8 cellular contexts compared by ENCODE assay signal in genomic region chr6:31888281-31889258, GRCh38. TPM values are rescaled to one million over a fixed set of nuclear protein-coding genes. Genes with fewer than 3 reads are reported as not detected.
DNase-seq lines count a peak whose midpoint lies in the region; ATAC-seq, FAIRE-seq and TF ChIP-seq lines count a peak whose summit lies in the region.

No MANE protein-coding gene starts in this region.

- DNase-seq in DMS53 (lab: John Stamatoyannopoulos, UW) (peak; percentile 50), DMS53 treated with DMSO at 0.1 percent for 48 hours (lab: John Stamatoyannopoulos, UW; ENCODE audit: unreplicated experiment) (no peak), H1 (ENCODE audit: low read depth in 1 of 2, low spot score in 2 of 2) (peak in 1 of 2 experiments; percentile 89), osteoblast (ENCODE audit: insufficient read length, low spot score, missing footprints) (peak; percentile 92), MV-4-11 (lab: John Stamatoyannopoulos, UW) (no peak), T1000 (lab: John Stamatoyannopoulos, UW) (no peak)
- peak; percentile 44 to 54 for DNase-seq in activated CD4-positive, alpha-beta T cell treated with anti-CD3 and anti-CD28 coated beads for 24 hours (ENCODE audit: low read depth in 2 of 2)

- no peak overlapping the region for H3K9ac ChIP-seq in H1 (replicated peaks in 1 of 4; ENCODE audit: extremely low read depth in 1 of 4, low read depth in 3 of 4, low read length in 3 of 4)

- H4K20me1 ChIP-seq in H1 (replicated peaks in 1 of 2; ENCODE audit: control insufficient read depth in 1 of 2, insufficient read depth in 2 of 2, low read length in 2 of 2): peaks cover 5 to 20% of the 10 kb centered on the region in 2 experiments
- no peaks in the 10 kb centered on the region for H4K20me1 ChIP-seq in osteoblast (ENCODE audit: insufficient read depth, low read length)

- H3K36me3 ChIP-seq in H1 (ENCODE audit: control insufficient read depth in 2 of 4, insufficient read depth in 4 of 4, low read length in 3 of 4) (peaks cover 35 to 81% (median 71%) of the 10 kb centered on the region in 4 experiments), osteoblast (ENCODE audit: insufficient read depth, low read length) (peaks cover 70% of the 10 kb centered on the region)

- no peak overlapping the region for H2BK120ac ChIP-seq in H1 (replicated peaks; ENCODE audit: low read depth, low read length)

- H2BK15ac ChIP-seq in H1 (ENCODE audit: low read length): no peak overlapping the region

- POLR2A ChIA-PET in H1 (lab: Charles Lee; ENCODE audit: partially characterized antibody): interaction anchor here (0.6 to 4.2 kb wide), 12 partner anchors 9 to 249 kb away, joined by 3 to 21 read pairs (median 4); partner anchors contain the start of genes EHMT2 and NEU1

- no peak overlapping the region for H4K91ac ChIP-seq in H1 (replicated peaks; ENCODE audit: insufficient read length, low read length)

- H3K27ac ChIP-seq in H1 (ENCODE audit: low read depth, low read length): no peak overlapping the region; the same call in 1 of the 2 replicates
- H3K27ac ChIP-seq in osteoblast (ENCODE audit: low read depth, low read length): no peak overlapping the region

- H2AK5ac ChIP-seq in H1 (ENCODE audit: low read depth, low read length): no peak overlapping the region

- H3K4me1 ChIP-seq in H1 (replicated peaks in 1 of 4; ENCODE audit: control insufficient read depth in 3 of 4, insufficient read depth in 4 of 4, low read length in 3 of 4) (no peaks in the 10 kb centered on the region), osteoblast (ENCODE audit: insufficient read depth, low read length) (no peaks in the 10 kb centered on the region)

- TF ChIP-seq POLR2A in H1 (IDR thresholded peaks at IDR 0.05; ENCODE audit: control extremely low read depth in 1 of 2, low read depth in 2 of 2, low read length in 2 of 2): no peak

- no peaks in the 10 kb centered on the region; the same call in 1 of the 2 replicates for H3K79me1 ChIP-seq in H1 (ENCODE audit: low read depth, low read length)

- no peaks in the 10 kb centered on the region; a peak in 1 of 4 replicates for H3K79me2 ChIP-seq in H1 (ENCODE audit: control insufficient read depth in 1 of 2, insufficient read depth in 2 of 2, low read length in 2 of 2)
- H3K79me2 ChIP-seq in osteoblast (ENCODE audit: insufficient read depth, low read length): no peaks in the 10 kb centered on the region

- no peaks in the 10 kb centered on the region for H3K9me3 ChIP-seq in H1 (ENCODE audit: insufficient read depth in 2 of 2, low read depth in 1 of 2, low read length in 1 of 2)
- H3K9me3 ChIP-seq in osteoblast (ENCODE audit: low read depth, low read length): no peaks in the 10 kb centered on the region

- no peak for FAIRE-seq in H1 (lab: Jason Lieb, UNC)

- H3K18ac ChIP-seq in H1 (ENCODE audit: extremely low read depth, low read length): no peak overlapping the region

- no peaks in the 10 kb centered on the region for H3K27me3 ChIP-seq in H1 (replicated peaks in 1 of 4; ENCODE audit: control insufficient read depth in 3 of 4, extremely low read depth in 1 of 4, insufficient read depth in 3 of 4, low read length in 3 of 4)
- no peaks in the 10 kb centered on the region for H3K27me3 ChIP-seq in osteoblast (ENCODE audit: insufficient read depth, low read length)

- H3K23me2 ChIP-seq in H1 (ENCODE audit: low read depth, low read length): no peaks in the 10 kb centered on the region

- no peak overlapping the region for H2BK12ac ChIP-seq in H1 (ENCODE audit: low read depth, low read length)

- TF ChIP-seq RAD21 in H1 (IDR thresholded peaks at IDR 0.05 in 1 of 2, conservative IDR thresholded peaks at IDR 0.05 in 1 of 2; ENCODE audit: low read depth in 2 of 2, low read length in 2 of 2): peak; percentile 50 to 70

- H2AFZ ChIP-seq in H1 (ENCODE audit: low read length): no peak overlapping the region
- H2AFZ ChIP-seq in osteoblast (ENCODE audit: low read length): no peak overlapping the region

- H3K56ac ChIP-seq in H1 (replicated peaks; ENCODE audit: insufficient read length, low read depth, low read length): no peak overlapping the region

- H2BK20ac ChIP-seq in H1 (ENCODE audit: low read length): no peak overlapping the region

- TF ChIP-seq CTCF in H1 (IDR thresholded peaks at IDR 0.05; ENCODE audit: control extremely low read depth in 1 of 3, insufficient read depth in 1 of 3, low read depth in 1 of 3, low read length in 3 of 3) (peak in 2 of 3 experiments; percentile 72 to 75; a peak in 3 of 4 replicates), osteoblast (IDR thresholded peaks at IDR 0.05; ENCODE audit: extremely low read depth, low read depth, low read length) (peak; percentile 70)

- WGBS in H1 (ENCODE audit: extremely low coverage in 1 of 2, insufficient coverage in 1 of 2, insufficient read length in 1 of 2, insufficient replicate concordance in 2 of 2, low coverage in 1 of 2, low lambda C conversion rate in 2 of 2, missing lambda C conversion rate in 1 of 2), 2 experiments: 89% methylated on average over 40 of the region's 43 CpGs; no CpG with 5 or more reads in 1 of the 2 experiments

- H2BK5ac ChIP-seq in H1 (ENCODE audit: low read depth, low read length): no peak overlapping the region; the same call in 1 of the 2 replicates

- no peak overlapping the region for H3K14ac ChIP-seq in H1 (ENCODE audit: insufficient read length)

- H3K4me3 ChIP-seq in H1 (ENCODE audit: extremely low read depth in 1 of 4, insufficient read depth in 2 of 4, low read depth in 3 of 4, low read length in 4 of 4) (no peak overlapping the region), osteoblast (ENCODE audit: insufficient read depth, low read length) (no peak overlapping the region)

- no peak overlapping the region for H3K23ac ChIP-seq in H1 (ENCODE audit: insufficient read length)

- H4K8ac ChIP-seq in H1 (ENCODE audit: extremely low read depth, insufficient read depth, low read length): peak overlapping the region; percentile 79

- H3K4me2 ChIP-seq in H1 (ENCODE audit: insufficient read depth in 1 of 2, low read depth in 2 of 2, low read length in 2 of 2) (no peak overlapping the region), osteoblast (ENCODE audit: insufficient read depth, low read length) (no peak overlapping the region)

- H4K5ac ChIP-seq in H1 (ENCODE audit: insufficient read length, low read depth, low read length): no peak overlapping the region

- H3K4ac ChIP-seq in H1 (replicated peaks; ENCODE audit: insufficient read length, low read depth, low read length): no peak overlapping the region

- ATAC-seq in HG03095 (IDR thresholded peaks at IDR 0.05; ENCODE audit: unreplicated experiment): no peak

- CTCF ChIA-PET in H1 (lab: Charles Lee; ENCODE audit: partially characterized antibody): interaction anchor here (0.8 to 4.9 kb wide), 28 partner anchors 9 to 228 kb away, joined by 3 to 59 read pairs (median 4); partner anchors contain the start of genes C6orf47, EHMT2, GPANK1 and SLC44A4

- no peak for TF ChIP-seq EP300 in H1 (IDR thresholded peaks at IDR 0.05; ENCODE audit: borderline replicate concordance in 1 of 2, low read depth in 2 of 2, low read length in 2 of 2)

RNA-seq across cellular contexts. Expression of gene EHMT2, which starts 8.9 kb away (rescaled TPM):
- 177 and 183 TPM in 2 replicates for total RNA-seq in H1 (2021; fragmentation: NEBNext Ultra II Directional; extraction: Animal tissue kit (Norgen Biotek cat#: 25700))
- polyA plus RNA-seq in H1 (2011; rRNA removed): 125 and 187 TPM in 2 replicates
- polyA plus RNA-seq in H1 (2011; cell fraction: cytosol; rRNA removed): 135 TPM
- polyA plus RNA-seq in H1 (2011; cell fraction: nucleus; rRNA removed): 340 TPM
- 142 to 212 TPM (median 202 TPM) in 4 replicates for polyA plus RNA-seq in H1 (2012, experiment 1 of 2)
- 230 TPM for polyA plus RNA-seq in H1 (2012, experiment 2 of 2)
- polyA plus RNA-seq in H1 (2013, experiment 1 of 2): 102 TPM
- polyA plus RNA-seq in H1 (2013, experiment 2 of 2): 97.3 TPM
- polyA minus RNA-seq in H1 (2011; rRNA and poly(A)+ RNA removed): 161 and 275 TPM in 2 replicates
- 127 TPM for polyA minus RNA-seq in H1 (2011; cell fraction: cytosol; rRNA and poly(A)+ RNA removed)
- polyA minus RNA-seq in H1 (2011; cell fraction: nucleus; rRNA and poly(A)+ RNA removed): 86.5 TPM
- total RNA-seq in osteoblast: 40.1 and 40.9 TPM in 2 replicates

RNA-seq across cellular contexts. Expression of gene SLC44A4, which starts 9.8 kb away (rescaled TPM):
- 2.5 and 4.8 TPM in 2 replicates for total RNA-seq in H1 (2021; fragmentation: NEBNext Ultra II Directional; extraction: Animal tissue kit (Norgen Biotek cat#: 25700))
- 7.0 and 7.1 TPM in 2 replicates for polyA plus RNA-seq in H1 (2011; rRNA removed)
- 5.1 TPM for polyA plus RNA-seq in H1 (2011; cell fraction: cytosol; rRNA removed)
- 10.7 TPM for polyA plus RNA-seq in H1 (2011; cell fraction: nucleus; rRNA removed)
- polyA plus RNA-seq in H1 (2012, experiment 1 of 2): 2.2 to 4.4 TPM (median 3.8 TPM) in 4 replicates
- polyA plus RNA-seq in H1 (2012, experiment 2 of 2): 2.9 TPM
- 3.5 TPM for polyA plus RNA-seq in H1 (2013, experiment 1 of 2)
- polyA plus RNA-seq in H1 (2013, experiment 2 of 2): 2.6 TPM
- 5.3 and 5.8 TPM in 2 replicates for polyA minus RNA-seq in H1 (2011; rRNA and poly(A)+ RNA removed)
- polyA minus RNA-seq in H1 (2011; cell fraction: cytosol; rRNA and poly(A)+ RNA removed): 1.8 TPM
- polyA minus RNA-seq in H1 (2011; cell fraction: nucleus; rRNA and poly(A)+ RNA removed): 4.1 TPM
- not detected in 2 replicates for total RNA-seq in osteoblast

RNA-seq across cellular contexts. Expression of gene ZBTB12, which starts 13.3 kb away (rescaled TPM):
- total RNA-seq in H1 (2021; fragmentation: NEBNext Ultra II Directional; extraction: Animal tissue kit (Norgen Biotek cat#: 25700)): 40.8 and 42.1 TPM in 2 replicates
- 20.7 and 32.4 TPM in 2 replicates for polyA plus RNA-seq in H1 (2011; rRNA removed)
- polyA plus RNA-seq in H1 (2011; cell fraction: cytosol; rRNA removed): 20.8 TPM
- 20.9 TPM for polyA plus RNA-seq in H1 (2011; cell fraction: nucleus; rRNA removed)
- 25.2 to 45.3 TPM (median 37.7 TPM) in 4 replicates for polyA plus RNA-seq in H1 (2012, experiment 1 of 2)
- 13.2 TPM for polyA plus RNA-seq in H1 (2012, experiment 2 of 2)
- 14.2 TPM for polyA plus RNA-seq in H1 (2013, experiment 1 of 2)
- 13.7 TPM for polyA plus RNA-seq in H1 (2013, experiment 2 of 2)
- 22.3 and 24.1 TPM in 2 replicates for polyA minus RNA-seq in H1 (2011; rRNA and poly(A)+ RNA removed)
- polyA minus RNA-seq in H1 (2011; cell fraction: cytosol; rRNA and poly(A)+ RNA removed): 31.1 TPM
- polyA minus RNA-seq in H1 (2011; cell fraction: nucleus; rRNA and poly(A)+ RNA removed): 18.2 TPM
- 2.1 and 3.6 TPM in 2 replicates for total RNA-seq in osteoblast

RNA-seq across cellular contexts. Expression of gene NEU1, which starts 25.9 kb away (rescaled TPM):
- 41.2 and 43.4 TPM in 2 replicates for total RNA-seq in H1 (2021; fragmentation: NEBNext Ultra II Directional; extraction: Animal tissue kit (Norgen Biotek cat#: 25700))
- polyA plus RNA-seq in H1 (2011; rRNA removed): 65.6 and 72.1 TPM in 2 replicates
- polyA plus RNA-seq in H1 (2011; cell fraction: cytosol; rRNA removed): 61.7 TPM
- polyA plus RNA-seq in H1 (2011; cell fraction: nucleus; rRNA removed): 62.9 TPM
- polyA plus RNA-seq in H1 (2012, experiment 1 of 2): 40.8 to 53.4 TPM (median 48.4 TPM) in 4 replicates
- polyA plus RNA-seq in H1 (2012, experiment 2 of 2): 77.0 TPM
- 72.8 TPM for polyA plus RNA-seq in H1 (2013, experiment 1 of 2)
- 82.9 TPM for polyA plus RNA-seq in H1 (2013, experiment 2 of 2)
- 50.5 and 58.6 TPM in 2 replicates for polyA minus RNA-seq in H1 (2011; rRNA and poly(A)+ RNA removed)
- 22.2 TPM for polyA minus RNA-seq in H1 (2011; cell fraction: cytosol; rRNA and poly(A)+ RNA removed)
- polyA minus RNA-seq in H1 (2011; cell fraction: nucleus; rRNA and poly(A)+ RNA removed): 18.5 TPM
- 114 and 117 TPM in 2 replicates for total RNA-seq in osteoblast

RNA-seq across cellular contexts. Expression of gene C2, which starts 38.9 kb away (rescaled TPM):
- total RNA-seq in H1 (2021; fragmentation: NEBNext Ultra II Directional; extraction: Animal tissue kit (Norgen Biotek cat#: 25700)): 0.26 and 0.61 TPM in 2 replicates
- 0.38 and 1.0 TPM in 2 replicates for polyA plus RNA-seq in H1 (2011; rRNA removed)
- 1.0 TPM for polyA plus RNA-seq in H1 (2011; cell fraction: cytosol; rRNA removed)
- polyA plus RNA-seq in H1 (2011; cell fraction: nucleus; rRNA removed): 0.98 TPM
- 0.44 to 1.3 TPM (median 0.91 TPM) in 4 replicates for polyA plus RNA-seq in H1 (2012, experiment 1 of 2)
- 0.34 TPM for polyA plus RNA-seq in H1 (2012, experiment 2 of 2)
- polyA plus RNA-seq in H1 (2013, experiment 1 of 2): 0.41 TPM
- 0.11 TPM for polyA plus RNA-seq in H1 (2013, experiment 2 of 2)
- 0.25 and 0.88 TPM in 2 replicates for polyA minus RNA-seq in H1 (2011; rRNA and poly(A)+ RNA removed)
- 3.3 TPM for polyA minus RNA-seq in H1 (2011; cell fraction: cytosol; rRNA and poly(A)+ RNA removed)
- polyA minus RNA-seq in H1 (2011; cell fraction: nucleus; rRNA and poly(A)+ RNA removed): not detected
- total RNA-seq in osteoblast: 12.7 and 18.0 TPM in 2 replicates

Comparison
In these comparisons a context has a peak if more than half of its experiments do, and no peak if none do; other contexts are left out.
1. DNase-seq: peak in DMS53 (single experiment), activated CD4-positive, alpha-beta T cell treated with anti-CD3 and anti-CD28 coated beads for 24 hours (2 of 2) and osteoblast (single experiment); none in DMS53 treated with DMSO at 0.1 percent for 48 hours (single experiment), MV-4-11 (single experiment) and T1000 (single experiment).